Comparison of ENCODE assay signal across 24 cellular contexts in genomic region chr1:56496861-56497772, GRCh38.
DNase-seq lines count a peak whose midpoint lies in the region; ATAC-seq and TF ChIP-seq lines count a peak whose summit lies in the region.
"Had no signal": no experiment of that assay in that cellular context is flagged by ENCODE, and none has a peak within 500 bp of the region (broad histone marks: within the 10 kb centered on the region; RNA-seq: fewer than 3 reads in every experiment).

No MANE protein-coding gene starts in this region.

- no peaks in the 10 kb centered on the region for H3K9me3 ChIP-seq in neutrophil
- no peaks in the 10 kb centered on the region for H3K9me3 ChIP-seq in sigmoid colon
- H3K9me3 ChIP-seq: esophagus squamous epithelium, Peyer's patch had no signal

- H3K27me3 ChIP-seq in neutrophil (no peaks in the 10 kb centered on the region), sigmoid colon (no peaks in the 10 kb centered on the region)
- H3K27me3 ChIP-seq: esophagus squamous epithelium, Peyer's patch had no signal

- no peak for TF ChIP-seq POLR2A in sigmoid colon (IDR thresholded peaks at IDR 0.05)

- TF ChIP-seq CTCF in endothelial cell (IDR thresholded peaks at IDR 0.05; ENCODE audit: unreplicated experiment): no peak
- no peak for TF ChIP-seq CTCF in neutrophil (IDR thresholded peaks at IDR 0.05)
- TF ChIP-seq CTCF in sigmoid colon (IDR thresholded peaks at IDR 0.05): no peak

- peak; percentile 8 to 27 for DNase-seq in Kasumi-1 (lab: John Stamatoyannopoulos, UW)
- DNase-seq in NCI-H2081 treated with DMSO at 0.1 percent for 48 hours (lab: John Stamatoyannopoulos, UW): peak; percentile 2
- DNase-seq in endothelial cell (ENCODE audit: low spot score): no peak
- no peak for DNase-seq in sigmoid colon
- DNase-seq in DMS114 treated with DMSO at 0.1 percent for 48 hours (lab: John Stamatoyannopoulos, UW; ENCODE audit: unreplicated experiment): no peak
- DNase-seq: activated CD4-positive, alpha-beta T cell treated with anti-CD3 and anti-CD28 coated beads for 1 hour; activated naive CD4-positive, alpha-beta T cell treated with anti-CD3 and anti-CD28 coated beads, Interleukin-2, amount 10 ng/mL, durations not matched to agents 7 days and 5 days; activated T-cell treated with anti-CD3 and anti-CD28 coated beads, Interleukin-2, amount 50 U/mL, for 72 hours; CD8-positive, alpha-beta T cell; cerebellar nuclear complex; DMS79; effector CD4-positive, alpha-beta T cell; esophagus squamous epithelium; GM23248; NCI-H1092; NCI-H82; nephron progenitor cell; Peyer's patch; posterior cingulate gyrus; T1000 had no signal

- ATAC-seq in HG03520 (IDR thresholded peaks at IDR 0.05; ENCODE audit: unreplicated experiment) (no peak), HG03097 (IDR thresholded peaks at IDR 0.05; ENCODE audit: low FRiP score, unreplicated experiment) (no peak)
- ATAC-seq: activated T-cell treated with anti-CD3 and anti-CD28 coated beads, Interleukin-2, amount 50 U/mL, for 72 hours; CD8-positive, alpha-beta T cell had no signal

- H3K9me3 Mint-ChIP-seq in endothelial cell (ENCODE audit: unreplicated experiment): no peaks in the 10 kb centered on the region
- H3K9me3 Mint-ChIP-seq: activated naive CD4-positive, alpha-beta T cell treated with anti-CD3 and anti-CD28 coated beads, Interleukin-2, amount 10 ng/mL, durations not matched to agents 7 days and 5 days; CD8-positive, alpha-beta T cell had no signal

- H3K4me1 ChIP-seq in neutrophil (ENCODE audit: control insufficient read depth in 1 of 2, insufficient read depth in 1 of 2, low read depth in 1 of 2, low read length in 1 of 2) (peaks cover 22 to 27% of the 10 kb centered on the region in 2 experiments), sigmoid colon (peaks cover 0 to 6% (median 0%) of the 10 kb centered on the region in 4 donors)
- H3K4me1 ChIP-seq: Peyer's patch had no signal

- peaks cover 2% of the 10 kb centered on the region for H3K27me3 Mint-ChIP-seq in endothelial cell (ENCODE audit: unreplicated experiment)
- H3K27me3 Mint-ChIP-seq: activated naive CD4-positive, alpha-beta T cell treated with anti-CD3 and anti-CD28 coated beads, Interleukin-2, amount 10 ng/mL, durations not matched to agents 7 days and 5 days had no signal

- 75 to 80% methylated on average over 12 of the region's 12 CpGs for WGBS in sigmoid colon, 2 donors

- H3K36me3 ChIP-seq in neutrophil (peaks cover 3% of the 10 kb centered on the region), sigmoid colon (peaks cover 5 to 40% (median 15%) of the 10 kb centered on the region in 4 donors)

- peak overlapping the region; percentile 67 for H3K27ac ChIP-seq in neutrophil
- peak overlapping the region in 1 of 4 donors; percentile 2 for H3K27ac ChIP-seq in sigmoid colon
- H3K27ac ChIP-seq: esophagus squamous epithelium, GM23248, Peyer's patch, SK-N-MC had no signal

- intact Hi-C loops in sigmoid colon (cut with DNase I): no loop called here

- H3K27ac Mint-ChIP-seq in endothelial cell (ENCODE audit: unreplicated experiment): peak overlapping the region; percentile 21
- H3K27ac Mint-ChIP-seq: activated naive CD4-positive, alpha-beta T cell treated with anti-CD3 and anti-CD28 coated beads, Interleukin-2, amount 10 ng/mL, durations not matched to agents 7 days and 5 days; activated T-cell treated with anti-CD3 and anti-CD28 coated beads, Interleukin-2, amount 50 U/mL, for 72 hours; CD8-positive, alpha-beta T cell had no signal

- H3K36me3 Mint-ChIP-seq in endothelial cell (ENCODE audit: low read depth, unreplicated experiment): peaks cover 18% of the 10 kb centered on the region
- H3K36me3 Mint-ChIP-seq: activated naive CD4-positive, alpha-beta T cell treated with anti-CD3 and anti-CD28 coated beads, Interleukin-2, amount 10 ng/mL, durations not matched to agents 7 days and 5 days; CD8-positive, alpha-beta T cell had no signal

- no peak overlapping the region for H3K4me3 ChIP-seq in neutrophil (ENCODE audit: low read depth in 1 of 2, low read length in 1 of 2)
- H3K4me3 ChIP-seq in sigmoid colon: no peak overlapping the region
- H3K4me3 ChIP-seq: esophagus squamous epithelium, GM23248, Peyer's patch, SK-N-MC had no signal

- peaks cover 42% of the 10 kb centered on the region for H3K4me1 Mint-ChIP-seq in endothelial cell (ENCODE audit: unreplicated experiment)
- H3K4me1 Mint-ChIP-seq: activated naive CD4-positive, alpha-beta T cell treated with anti-CD3 and anti-CD28 coated beads, Interleukin-2, amount 10 ng/mL, durations not matched to agents 7 days and 5 days had no signal

- no peak for TF ChIP-seq EP300 in sigmoid colon (IDR thresholded peaks at IDR 0.05)

- no peak overlapping the region for H3K4me3 Mint-ChIP-seq in endothelial cell (ENCODE audit: unreplicated experiment)
- H3K4me3 Mint-ChIP-seq: activated naive CD4-positive, alpha-beta T cell treated with anti-CD3 and anti-CD28 coated beads, Interleukin-2, amount 10 ng/mL, durations not matched to agents 7 days and 5 days; activated T-cell treated with anti-CD3 and anti-CD28 coated beads, Interleukin-2, amount 50 U/mL, for 72 hours; CD8-positive, alpha-beta T cell; nephron progenitor cell had no signal

Comparison
In these comparisons a context has a peak if more than half of its experiments do, and no peak if none do; other contexts are left out.
1. DNase-seq: peak in Kasumi-1 (2 of 2) and NCI-H2081 treated with DMSO at 0.1 percent for 48 hours (single experiment); none in endothelial cell (single experiment), sigmoid colon (single experiment) and DMS114 treated with DMSO at 0.1 percent for 48 hours (single experiment).